ENCODE assay signal across 1 cellular context in the genomic region with DNA sequence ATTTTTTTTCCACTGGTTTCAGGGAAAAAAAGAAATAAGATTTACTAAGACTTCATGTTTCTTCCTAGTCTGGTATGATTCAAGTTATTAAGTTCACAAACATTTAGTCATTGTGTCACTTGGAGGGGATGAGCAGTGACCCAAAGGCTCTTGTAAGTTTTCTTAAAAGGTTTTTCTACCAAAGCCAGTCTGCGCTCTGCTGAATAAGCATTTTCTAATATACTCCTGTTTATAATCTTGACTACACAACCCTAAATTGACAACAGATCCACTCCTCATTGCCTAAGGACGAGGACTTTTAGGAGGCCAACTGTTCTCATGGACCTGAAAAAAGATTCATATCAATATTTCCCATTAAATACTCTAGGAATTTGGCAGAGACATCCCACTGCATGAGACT.
TF ChIP-seq lines count a peak whose summit lies in the region.

No MANE protein-coding gene starts in this region.

TF ChIP-seq in HepG2, 621 proteins besides CTCF, POLR2A, EP300 and RAD21 (continued from another document):
- TF ChIP-seq RCOR2 (CRISPR knock-in tag; IDR thresholded peaks at IDR 0.05) (no peak), ZNF614 (CRISPR knock-in tag; IDR thresholded peaks at IDR 0.05; ENCODE audit: borderline replicate concordance) (no peak), KLF16 (CRISPR knock-in tag; IDR thresholded peaks at IDR 0.05) (no peak), FLYWCH1 (CRISPR knock-in tag; IDR thresholded peaks at IDR 0.05) (no peak), SOX5 (CRISPR knock-in tag; IDR thresholded peaks at IDR 0.05; ENCODE audit: borderline replicate concordance) (no peak), CC2D1A (CRISPR knock-in tag; IDR thresholded peaks at IDR 0.05) (no peak), ZNF263 (CRISPR knock-in tag; IDR thresholded peaks at IDR 0.05) (no peak), MAFF (IDR thresholded peaks at IDR 0.05; ENCODE audit: low read depth, low read length) (peak; percentile 33; the same call in 1 of the 2 replicates), ZNF205 (CRISPR knock-in tag; IDR thresholded peaks at IDR 0.05) (no peak), FOXK1 (CRISPR knock-in tag; IDR thresholded peaks at IDR 0.05; ENCODE audit: borderline replicate concordance, low read depth) (no peak), ZKSCAN8 (CRISPR knock-in tag; IDR thresholded peaks at IDR 0.05; ENCODE audit: borderline replicate concordance) (no peak), JARID2 (CRISPR knock-in tag; IDR thresholded peaks at IDR 0.05; ENCODE audit: insufficient replicate concordance) (no peak), ZNF530 (CRISPR knock-in tag; IDR thresholded peaks at IDR 0.05; ENCODE audit: low read depth) (no peak)
- TF ChIP-seq, protein P1, sequence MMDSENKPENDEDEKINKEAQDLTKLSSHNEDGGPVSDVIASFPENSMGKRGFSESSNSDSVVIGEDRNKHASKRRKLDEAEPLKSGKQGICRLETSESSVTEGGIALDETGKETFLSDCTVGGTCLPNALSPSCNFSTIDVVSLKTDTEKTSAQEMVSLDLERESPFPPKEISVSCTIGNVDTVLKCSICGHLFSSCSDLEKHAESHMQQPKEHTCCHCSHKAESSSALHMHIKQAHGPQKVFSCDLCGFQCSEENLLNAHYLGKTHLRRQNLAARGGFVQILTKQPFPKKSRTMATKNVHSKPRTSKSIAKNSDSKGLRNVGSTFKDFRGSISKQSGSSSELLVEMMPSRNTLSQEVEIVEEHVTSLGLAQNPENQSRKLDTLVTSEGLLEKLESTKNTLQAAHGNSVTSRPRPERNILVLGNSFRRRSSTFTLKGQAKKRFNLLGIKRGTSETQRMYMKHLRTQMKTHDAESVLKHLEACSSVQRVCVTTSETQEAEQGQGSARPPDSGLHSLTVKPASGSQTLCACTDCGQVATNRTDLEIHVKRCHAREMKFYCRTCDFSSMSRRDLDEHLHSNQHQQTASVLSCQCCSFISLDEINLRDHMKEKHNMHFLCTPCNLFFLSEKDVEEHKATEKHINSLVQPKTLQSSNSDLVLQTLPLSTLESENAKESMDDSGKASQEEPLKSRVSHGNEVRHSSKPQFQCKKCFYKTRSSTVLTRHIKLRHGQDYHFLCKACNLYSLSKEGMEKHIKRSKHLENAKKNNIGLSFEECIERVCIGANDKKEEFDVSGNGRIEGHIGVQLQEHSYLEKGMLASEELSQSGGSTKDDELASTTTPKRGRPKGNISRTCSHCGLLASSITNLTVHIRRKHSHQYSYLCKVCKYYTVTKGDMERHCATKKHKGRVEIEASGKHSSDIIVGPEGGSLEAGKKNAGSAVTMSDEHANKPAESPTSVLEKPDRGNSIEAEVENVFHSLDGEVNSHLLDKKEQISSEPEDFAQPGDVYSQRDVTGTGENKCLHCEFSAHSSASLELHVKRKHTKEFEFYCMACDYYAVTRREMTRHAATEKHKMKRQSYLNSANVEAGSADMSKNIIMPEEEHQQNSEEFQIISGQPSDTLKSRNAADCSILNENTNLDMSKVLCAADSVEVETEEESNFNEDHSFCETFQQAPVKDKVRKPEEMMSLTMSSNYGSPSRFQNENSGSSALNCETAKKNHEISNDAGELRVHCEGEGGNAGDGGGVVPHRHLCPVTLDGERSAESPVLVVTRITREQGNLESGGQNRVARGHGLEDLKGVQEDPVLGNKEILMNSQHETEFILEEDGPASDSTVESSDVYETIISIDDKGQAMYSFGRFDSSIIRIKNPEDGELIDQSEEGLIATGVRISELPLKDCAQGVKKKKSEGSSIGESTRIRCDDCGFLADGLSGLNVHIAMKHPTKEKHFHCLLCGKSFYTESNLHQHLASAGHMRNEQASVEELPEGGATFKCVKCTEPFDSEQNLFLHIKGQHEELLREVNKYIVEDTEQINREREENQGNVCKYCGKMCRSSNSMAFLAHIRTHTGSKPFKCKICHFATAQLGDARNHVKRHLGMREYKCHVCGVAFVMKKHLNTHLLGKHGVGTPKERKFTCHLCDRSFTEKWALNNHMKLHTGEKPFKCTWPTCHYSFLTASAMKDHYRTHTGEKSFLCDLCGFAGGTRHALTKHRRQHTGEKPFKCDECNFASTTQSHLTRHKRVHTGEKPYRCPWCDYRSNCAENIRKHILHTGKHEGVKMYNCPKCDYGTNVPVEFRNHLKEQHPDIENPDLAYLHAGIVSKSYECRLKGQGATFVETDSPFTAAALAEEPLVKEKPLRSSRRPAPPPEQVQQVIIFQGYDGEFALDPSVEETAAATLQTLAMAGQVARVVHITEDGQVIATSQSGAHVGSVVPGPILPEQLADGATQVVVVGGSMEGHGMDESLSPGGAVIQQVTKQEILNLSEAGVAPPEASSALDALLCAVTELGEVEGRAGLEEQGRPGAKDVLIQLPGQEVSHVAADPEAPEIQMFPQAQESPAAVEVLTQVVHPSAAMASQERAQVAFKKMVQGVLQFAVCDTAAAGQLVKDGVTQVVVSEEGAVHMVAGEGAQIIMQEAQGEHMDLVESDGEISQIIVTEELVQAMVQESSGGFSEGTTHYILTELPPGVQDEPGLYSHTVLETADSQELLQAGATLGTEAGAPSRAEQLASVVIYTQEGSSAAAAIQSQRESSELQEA (CRISPR knock-in tag; IDR thresholded peaks at IDR 0.05; ENCODE audit: not compliant biosample characterization), result no peak
